ENCODE assay signal across 18 cellular contexts in the genomic region with DNA sequence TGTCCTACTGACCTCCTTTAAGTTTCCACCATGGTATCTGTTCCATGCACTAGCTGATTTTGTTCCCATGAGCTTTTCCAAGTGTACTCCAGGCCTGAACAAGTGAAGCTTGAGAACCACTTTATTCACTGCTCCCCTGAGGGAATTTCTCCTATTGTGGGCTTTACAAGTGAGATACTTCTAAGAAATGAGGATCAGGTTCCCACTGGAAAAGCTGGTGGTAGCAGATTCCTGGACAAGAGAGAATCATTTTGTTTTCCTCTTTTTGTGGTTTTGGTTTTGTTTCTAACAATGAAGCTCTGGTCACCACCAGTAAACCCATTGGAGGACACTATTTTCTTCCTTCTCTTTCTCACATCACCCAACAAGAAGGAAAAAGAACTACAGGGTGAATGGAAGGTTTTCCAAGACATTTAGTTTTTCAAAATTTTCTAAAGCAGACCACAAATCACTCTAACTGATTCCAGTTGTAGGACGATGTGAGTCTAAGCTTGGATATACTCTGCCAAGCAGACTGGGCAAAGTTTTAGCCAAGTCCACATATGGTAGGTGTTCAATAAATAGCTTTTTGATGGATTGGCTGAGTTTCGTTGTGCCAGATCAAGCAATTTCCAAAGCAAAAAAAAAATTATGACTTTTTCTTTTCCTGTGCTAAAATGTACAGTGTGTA.
A peak's percentile ranks its signal among the peaks of the same experiment; 100 is the strongest.
DNase-seq lines count a peak whose midpoint lies in the region; ATAC-seq, FAIRE-seq and TF ChIP-seq lines count a peak whose summit lies in the region.
"Had no signal": no experiment of that assay in that cellular context is flagged by ENCODE, and none has a peak within 500 bp of the region (broad histone marks: within the 10 kb centered on the region; RNA-seq: fewer than 3 reads in every experiment).

No MANE protein-coding gene starts in this region.

- H2AFZ ChIP-seq in fibroblast of lung (ENCODE audit: low read length), result no peak overlapping the region
- H2AFZ ChIP-seq in HepG2 (ENCODE audit: low read length), result no peak overlapping the region

- TF ChIP-seq RAD21 in HepG2 (CRISPR knock-in tag; IDR thresholded peaks at IDR 0.05), result no peak

- H3K27ac ChIP-seq in ascending aorta (peak overlapping the region; percentile 0 to 2), fibroblast of lung (ENCODE audit: insufficient read depth, low read length) (no peak overlapping the region), HepG2 (ENCODE audit: extremely low read length, insufficient read depth, low read length) (no peak overlapping the region)

- in situ Hi-C loops in G401 (cut with HindIII; ENCODE audit: low sequenced_read_pairs) (no loop called here), HepG2 (cut with HindIII; ENCODE audit: extremely low pct_ligation_motif_present, low pct_unique_long_range_greater_than_20kb) (no loop called here)

- no peaks in the 10 kb centered on the region for H3K36me3 ChIP-seq in ascending aorta
- no peaks in the 10 kb centered on the region for H3K36me3 ChIP-seq in fibroblast of lung (ENCODE audit: control insufficient read depth, insufficient read depth, low read length)
- H3K36me3 ChIP-seq in HepG2 (replicated peaks in 1 of 2; ENCODE audit: control insufficient read depth in 1 of 2, insufficient read depth in 2 of 2, low read length in 2 of 2), result no peaks in the 10 kb centered on the region

- H3K9ac ChIP-seq in fibroblast of lung (ENCODE audit: insufficient read depth, low read length), result no peak overlapping the region
- H3K9ac ChIP-seq in HepG2 (ENCODE audit: insufficient read depth, low read depth, low read length), result no peak overlapping the region
- H3K9ac ChIP-seq: SK-N-SH had no signal

- ATAC-seq in GM18498 (IDR thresholded peaks at IDR 0.05; ENCODE audit: unreplicated experiment), result no peak
- no peak for ATAC-seq in GM21515 (IDR thresholded peaks at IDR 0.05; ENCODE audit: unreplicated experiment)
- no peak for ATAC-seq in HepG2

- no peak for FAIRE-seq in HepG2 (lab: Jason Lieb, UNC)
- FAIRE-seq: RCC 7860 had no signal

- POLR2A ChIA-PET in HepG2 (lab: Yijun Ruan, JAX), result no interaction called here

- no peaks in the 10 kb centered on the region for H3K79me2 ChIP-seq in fibroblast of lung (ENCODE audit: control insufficient read depth, insufficient read depth, low read length)
- H3K79me2 ChIP-seq in HepG2 (ENCODE audit: insufficient read depth, low read length), result no peaks in the 10 kb centered on the region

- H3K4me3 ChIP-seq in ascending aorta, result no peak overlapping the region
- H3K4me3 ChIP-seq in fibroblast of lung (replicated peaks in 1 of 4; ENCODE audit: control extremely low read depth in 1 of 4, insufficient read depth in 1 of 4, low read depth in 3 of 4, low read length in 4 of 4), result no peak overlapping the region
- H3K4me3 ChIP-seq in HepG2 (replicated peaks in 1 of 3; ENCODE audit: insufficient read depth in 1 of 3, low read depth in 2 of 3, low read length in 3 of 3), result no peak overlapping the region

- CTCF ChIA-PET in HepG2 (lab: Yijun Ruan, JAX; ENCODE audit: low intra/inter-chr PET ratio, low total read pairs), result no interaction called here

- no TSS peak for BruUV-seq in HepG2 (replicated peaks; lab: Mats Ljungman, UMichigan)

- no peak for TF ChIP-seq CTCF in ascending aorta (IDR thresholded peaks at IDR 0.05)
- TF ChIP-seq CTCF in fibroblast of lung (conservative IDR thresholded peaks at IDR 0.05 in 1 of 2, IDR thresholded peaks at IDR 0.05 in 1 of 2; ENCODE audit: low read depth in 1 of 2, low read length in 2 of 2), result no peak
- no peak for TF ChIP-seq CTCF in HepG2 (CRISPR knock-in tag; IDR thresholded peaks at IDR 0.05)

- intact Hi-C loops in ascending aorta (cut with DNase I), result no loop called here
- intact Hi-C loops in HepG2 (cut with micrococcal nuclease; ENCODE audit: unreplicated experiment), result no loop called here

- no peaks in the 10 kb centered on the region for H3K9me3 ChIP-seq in ascending aorta
- no peaks in the 10 kb centered on the region for H3K9me3 ChIP-seq in fibroblast of lung (ENCODE audit: control insufficient read depth, insufficient read depth, low read depth, low read length)
- no peaks in the 10 kb centered on the region for H3K9me3 ChIP-seq in HepG2 (ENCODE audit: low read length)
- H3K9me3 ChIP-seq: SK-N-SH had no signal

- no peak for TF ChIP-seq POLR2A in HepG2 (IDR thresholded peaks at IDR 0.05; ENCODE audit: insufficient read depth in 1 of 2, low read depth in 2 of 2, low read length in 2 of 2)

- H3K4me2 ChIP-seq in fibroblast of lung (ENCODE audit: extremely low read depth, insufficient read depth, low read length), result no peak overlapping the region
- H3K4me2 ChIP-seq in HepG2 (ENCODE audit: low read depth, low read length), result no peak overlapping the region
- H3K4me2 ChIP-seq: SK-N-SH had no signal

- H4K20me1 ChIP-seq in fibroblast of lung (ENCODE audit: control insufficient read depth, extremely low read depth, insufficient read depth, low read length), result no peaks in the 10 kb centered on the region
- H4K20me1 ChIP-seq in HepG2 (ENCODE audit: insufficient read depth, low read length), result no peaks in the 10 kb centered on the region

- no peaks in the 10 kb centered on the region for H3K27me3 ChIP-seq in ascending aorta
- no peaks in the 10 kb centered on the region for H3K27me3 ChIP-seq in fibroblast of lung (ENCODE audit: control insufficient read depth, insufficient read depth, low read length)
- H3K27me3 ChIP-seq in HepG2 (ENCODE audit: control insufficient read depth in 1 of 2, insufficient read depth in 2 of 2, low read length in 2 of 2), result peaks cover 0 to 1% of the 10 kb centered on the region in 2 experiments; a peak in 2 of 5 replicates

- WGBS in HepG2 (ENCODE audit: low lambda C conversion rate), result 19% methylated on average over 2 of the region's 2 CpGs

- TF ChIP-seq EP300 in HepG2 (IDR thresholded peaks at IDR 0.05; ENCODE audit: low read depth in 2 of 2, low read length in 2 of 2), result no peak
- TF ChIP-seq EP300 in HepG2 (CRISPR knock-in tag; IDR thresholded peaks at IDR 0.05; ENCODE audit: borderline replicate concordance), result no peak

- DNase-seq in G401 (ENCODE audit: low spot score) (peak; percentile 15), ascending aorta (ENCODE audit: low spot score in 2 of 2) (no peak), fibroblast of lung (ENCODE audit: low read depth in 2 of 2) (peak; percentile 20 to 40), renal cortical epithelial cell (ENCODE audit: low read depth) (peak; percentile 64), HepG2 (ENCODE audit: low spot score) (no peak), cerebellum (ENCODE audit: low spot score) (no peak)
- DNase-seq: COR-L47, DMS153, EL, H7, NCI-H2029 treated with DMSO at 0.1 percent for 48 hours, NCI-H226, NCI-H69, SHP77, SK-N-SH had no signal

- peaks cover 0 to 3% of the 10 kb centered on the region in 2 donors for H3K4me1 ChIP-seq in ascending aorta
- no peaks in the 10 kb centered on the region for H3K4me1 ChIP-seq in fibroblast of lung (ENCODE audit: control insufficient read depth, extremely low read depth, insufficient read depth, low read length)
- no peaks in the 10 kb centered on the region for H3K4me1 ChIP-seq in HepG2 (ENCODE audit: insufficient read depth, low read length)

TF ChIP-seq in HepG2, 621 proteins besides CTCF, POLR2A, EP300 and RAD21:
- TF ChIP-seq ZNF629 (CRISPR knock-in tag; conservative IDR thresholded peaks at IDR 0.05) (no peak), SIX4 (CRISPR knock-in tag; IDR thresholded peaks at IDR 0.05) (no peak), ZFP1 (CRISPR knock-in tag; IDR thresholded peaks at IDR 0.05) (no peak), ZNF501 (CRISPR knock-in tag; IDR thresholded peaks at IDR 0.05) (no peak), ZMYM4 (CRISPR knock-in tag; IDR thresholded peaks at IDR 0.05) (no peak), SIN3B (IDR thresholded peaks at IDR 0.05; ENCODE audit: low read length) (no peak), HOXA7 (CRISPR knock-in tag; IDR thresholded peaks at IDR 0.05) (no peak), FIP1L1 (IDR thresholded peaks at IDR 0.05; ENCODE audit: borderline replicate concordance, insufficient read depth, low read depth, low read length) (no peak), KMT2B (CRISPR knock-in tag; IDR thresholded peaks at IDR 0.05) (no peak), PHF5A (CRISPR knock-in tag; IDR thresholded peaks at IDR 0.05; ENCODE audit: low read depth, unreplicated experiment) (no peak)
- TF ChIP-seq, protein P1, sequence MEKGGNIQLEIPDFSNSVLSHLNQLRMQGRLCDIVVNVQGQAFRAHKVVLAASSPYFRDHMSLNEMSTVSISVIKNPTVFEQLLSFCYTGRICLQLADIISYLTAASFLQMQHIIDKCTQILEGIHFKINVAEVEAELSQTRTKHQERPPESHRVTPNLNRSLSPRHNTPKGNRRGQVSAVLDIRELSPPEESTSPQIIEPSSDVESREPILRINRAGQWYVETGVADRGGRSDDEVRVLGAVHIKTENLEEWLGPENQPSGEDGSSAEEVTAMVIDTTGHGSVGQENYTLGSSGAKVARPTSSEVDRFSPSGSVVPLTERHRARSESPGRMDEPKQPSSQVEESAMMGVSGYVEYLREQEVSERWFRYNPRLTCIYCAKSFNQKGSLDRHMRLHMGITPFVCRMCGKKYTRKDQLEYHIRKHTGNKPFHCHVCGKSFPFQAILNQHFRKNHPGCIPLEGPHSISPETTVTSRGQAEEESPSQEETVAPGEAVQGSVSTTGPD (CRISPR knock-in tag; IDR thresholded peaks at IDR 0.05), result no peak
TF ChIP-seq in HepG2: peak in this region for 0.

Comparison
In these comparisons a context has a peak if more than half of its experiments do, and no peak if none do; other contexts are left out.
1. DNase-seq: peak in G401 (single experiment), fibroblast of lung (2 of 2) and renal cortical epithelial cell (single experiment); none in ascending aorta (0 of 2), HepG2 (single experiment) and cerebellum (single experiment).
2. H3K27ac ChIP-seq: peak in ascending aorta (2 of 2); none in fibroblast of lung (single experiment) and HepG2 (single experiment).